ENCODE assay signal across 9 cellular contexts in the genomic region with DNA sequence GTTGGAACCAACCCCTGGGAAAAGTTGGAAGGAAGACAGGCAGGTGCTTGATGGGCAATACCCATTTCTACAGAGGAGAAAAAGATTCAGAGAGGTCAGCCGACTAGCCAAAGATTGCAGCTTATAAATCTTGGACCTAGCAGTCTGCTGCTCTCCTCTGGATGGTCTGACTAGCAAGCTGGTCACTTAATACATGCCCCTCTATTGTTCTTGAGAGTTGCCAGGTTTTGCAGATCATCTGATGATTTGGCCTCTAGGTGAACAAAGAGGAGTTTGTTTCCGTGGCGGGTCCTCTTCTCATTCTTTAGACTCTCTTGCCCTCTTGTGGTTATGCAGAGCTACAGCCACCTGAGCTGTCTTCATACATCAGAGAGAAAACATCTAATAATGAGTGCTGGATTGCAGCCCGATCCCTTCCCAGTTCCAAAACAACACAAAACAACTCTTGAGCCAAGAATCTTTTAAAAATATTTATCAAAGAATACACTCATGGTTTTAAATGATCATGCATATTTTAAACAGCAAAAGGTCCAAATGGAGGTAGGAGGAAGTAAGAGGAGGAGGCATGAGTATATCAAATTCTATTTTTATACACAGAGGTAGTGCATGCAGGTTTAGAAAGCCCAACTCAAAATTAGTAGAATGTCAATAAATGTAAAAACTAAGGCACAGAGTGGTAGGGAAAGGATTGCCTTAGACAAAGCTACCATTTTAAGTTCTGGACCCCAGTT.
A peak's percentile ranks its signal among the peaks of the same experiment; 100 is the strongest.
DNase-seq lines count a peak whose midpoint lies in the region; ATAC-seq, FAIRE-seq and TF ChIP-seq lines count a peak whose summit lies in the region.
"Had no signal": no experiment of that assay in that cellular context is flagged by ENCODE, and none has a peak within 500 bp of the region (broad histone marks: within the 10 kb centered on the region; RNA-seq: fewer than 3 reads in every experiment).

No MANE protein-coding gene starts in this region.

- H3K9ac ChIP-seq in mammary epithelial cell (ENCODE audit: insufficient read depth, low read length) (no peak overlapping the region), kidney (ENCODE audit: low read length in 2 of 2) (no peak overlapping the region)

- no peak for TF ChIP-seq POLR2A in thyroid gland (IDR thresholded peaks at IDR 0.05)

- H3K36me3 ChIP-seq in mammary epithelial cell (ENCODE audit: insufficient read depth, low read length) (no peaks in the 10 kb centered on the region), kidney (ENCODE audit: control insufficient read depth in 1 of 2, insufficient read depth in 2 of 2, low read length in 2 of 2) (no peaks in the 10 kb centered on the region), thyroid gland (no peaks in the 10 kb centered on the region)

- H3K79me2 ChIP-seq in mammary epithelial cell (ENCODE audit: insufficient read depth, low read length), result no peaks in the 10 kb centered on the region

- BruUV-seq in mammary epithelial cell (replicated peaks; lab: Mats Ljungman, UMichigan), result no TSS peak

- H3K9me3 ChIP-seq in mammary epithelial cell (replicated peaks; ENCODE audit: insufficient read depth, low read length) (no peaks in the 10 kb centered on the region), kidney (ENCODE audit: control insufficient read depth in 1 of 2, low read length in 2 of 2) (no peaks in the 10 kb centered on the region), thyroid gland (no peaks in the 10 kb centered on the region)

- no peak overlapping the region for H3K4me2 ChIP-seq in mammary epithelial cell (ENCODE audit: insufficient read depth, low read depth, low read length)

- TF ChIP-seq CTCF in mammary epithelial cell (conservative IDR thresholded peaks at IDR 0.05 in 1 of 2, IDR thresholded peaks at IDR 0.05 in 1 of 2; ENCODE audit: extremely low read depth in 1 of 2, insufficient read depth in 1 of 2, low read depth in 1 of 2, low read length in 2 of 2), result peak; percentile 87 to 94
- peak; percentile 68 for TF ChIP-seq CTCF in kidney (IDR thresholded peaks at IDR 0.05; ENCODE audit: borderline replicate concordance, extremely low read depth, insufficient read depth)
- TF ChIP-seq CTCF in thyroid gland (IDR thresholded peaks at IDR 0.05), result peak; percentile 25 to 88 (median 68)

- no peak overlapping the region for H2AFZ ChIP-seq in mammary epithelial cell (ENCODE audit: low read depth, low read length)

- no peaks in the 10 kb centered on the region for H4K20me1 ChIP-seq in mammary epithelial cell (ENCODE audit: insufficient read depth, low read length)

- H3K27ac ChIP-seq in mammary epithelial cell (ENCODE audit: insufficient read depth, low read depth, low read length) (no peak overlapping the region), kidney (ENCODE audit: low read depth in 2 of 2, low read length in 2 of 2) (no peak overlapping the region), thyroid gland (no peak overlapping the region)

- FAIRE-seq in kidney (lab: Jason Lieb, UNC), result no peak
- FAIRE-seq: A204.1 had no signal

- H3K4me1 ChIP-seq in mammary epithelial cell (ENCODE audit: insufficient read depth, low read length) (no peaks in the 10 kb centered on the region), kidney (ENCODE audit: control insufficient read depth in 1 of 2, insufficient read depth in 1 of 2, low read depth in 1 of 2, low read length in 2 of 2) (no peaks in the 10 kb centered on the region), thyroid gland (no peaks in the 10 kb centered on the region)

- dilution Hi-C loops in mammary epithelial cell (cut with HindIII; ENCODE audit: low sequenced_read_pairs), result no loop called here

- in situ Hi-C loops in mammary epithelial cell (cut with MboI; ENCODE audit: low sequenced_read_pairs in 2 of 2), result loop anchor here (25.0 kb wide), 1 partner anchor 1475 kb away; the partner anchor contains the start of gene TGFB2 (in 2 of the 2)

- WGBS in mammary epithelial cell (ENCODE audit: low coverage, missing lambda C conversion rate), result 0% methylated on average over 4 of the region's 4 CpGs
- 19 to 21% methylated on average over 4 of the region's 4 CpGs for whole genome bisulfite sequencing in thyroid gland, 2 donors

- intact Hi-C loops in mammary epithelial cell (cut with micrococcal nuclease) (loop anchor here (1.0 to 5.0 kb wide), 7 partner anchors 225 to 745 kb away; no protein-coding TSS in a partner anchor), kidney (cut with DNase I) (no loop called here), thyroid gland (cut with DNase I) (no loop called here)

- H3K4me3 ChIP-seq in mammary epithelial cell (replicated peaks in 1 of 3; ENCODE audit: insufficient read depth in 1 of 3, low read depth in 2 of 3, low read length in 3 of 3) (no peak overlapping the region), kidney (ENCODE audit: low read length in 2 of 2) (no peak overlapping the region), thyroid gland (replicated peaks in 1 of 3) (no peak overlapping the region)

- ATAC-seq in GM21723 (IDR thresholded peaks at IDR 0.05; ENCODE audit: unreplicated experiment), result peak; percentile 96

- H3K27me3 ChIP-seq in mammary epithelial cell (ENCODE audit: insufficient read depth, low read length) (peaks cover 21% of the 10 kb centered on the region), thyroid gland (no peaks in the 10 kb centered on the region)

- CTCF ChIA-PET in mammary epithelial cell (lab: Charles Lee; ENCODE audit: low non-redundant PET), result interaction anchor here (0.6 to 1.4 kb wide), 2 partner anchors 245 to 1079 kb away, joined by 3 to 6 read pairs; no protein-coding TSS in a partner anchor

- DNase-seq in SIG-M5 treated with dmso at 0.1 percent for 504 hours (lab: John Stamatoyannopoulos, UW; ENCODE audit: unreplicated experiment) (peak; percentile 83), SIG-M5 (lab: John Stamatoyannopoulos, UW) (no peak), HuH-7 (ENCODE audit: low spot score) (peak; percentile 67), NCI-H82 treated with DMSO at 0.1 percent for 48 hours (lab: John Stamatoyannopoulos, UW; ENCODE audit: unreplicated experiment) (peak; percentile 80), mammary epithelial cell (peak; percentile 63), kidney (no peak), thyroid gland (peak; percentile 18 to 29)

Comparison
In these comparisons a context has a peak if more than half of its experiments do, and no peak if none do; other contexts are left out.
1. DNase-seq: peak in SIG-M5 treated with dmso at 0.1 percent for 504 hours (single experiment), HuH-7 (single experiment), NCI-H82 treated with DMSO at 0.1 percent for 48 hours (single experiment), mammary epithelial cell (single experiment) and thyroid gland (2 of 2); none in SIG-M5 (single experiment) and kidney (single experiment).
2. Peak in every context shown above with its lines, with median percentiles within 50 percentile points of each other: CTCF ChIP-seq.